Comparison of ENCODE assay signal across 10 cellular contexts in genomic region chr9:87592554-87593394, GRCh38.
A peak's percentile ranks its signal among the peaks of the same experiment; 100 is the strongest.
DNase-seq lines count a peak whose midpoint lies in the region; ATAC-seq, FAIRE-seq and TF ChIP-seq lines count a peak whose summit lies in the region.
"Had no signal": no experiment of that assay in that cellular context is flagged by ENCODE, and none has a peak within 500 bp of the region (broad histone marks: within the 10 kb centered on the region; RNA-seq: fewer than 3 reads in every experiment).

No MANE protein-coding gene starts in this region.

- H3K23me2 ChIP-seq in H1 (ENCODE audit: low read depth, low read length), result no peaks in the 10 kb centered on the region

- H2BK20ac ChIP-seq in H1 (ENCODE audit: low read length), result peak overlapping the region; percentile 52; the same call in 1 of the 2 replicates

- TF ChIP-seq CTCF in MCF 10A (IDR thresholded peaks at IDR 0.05; ENCODE audit: unreplicated experiment) (no peak), mammary epithelial cell (conservative IDR thresholded peaks at IDR 0.05 in 1 of 2, IDR thresholded peaks at IDR 0.05 in 1 of 2; ENCODE audit: extremely low read depth in 1 of 2, insufficient read depth in 1 of 2, low read depth in 1 of 2, low read length in 2 of 2) (no peak), H1 (IDR thresholded peaks at IDR 0.05; ENCODE audit: control extremely low read depth in 1 of 3, insufficient read depth in 1 of 3, low read depth in 1 of 3, low read length in 3 of 3) (no peak)

- intact Hi-C loops in MCF 10A (cut with micrococcal nuclease), result no loop called here
- intact Hi-C loops in mammary epithelial cell (cut with micrococcal nuclease), result no loop called here
- intact Hi-C loops in aorta (cut with DNase I), result no loop called here

- H3K27ac ChIP-seq in mammary epithelial cell (ENCODE audit: insufficient read depth, low read depth, low read length) (no peak overlapping the region), H1 (ENCODE audit: low read depth, low read length) (no peak overlapping the region), muscle layer of colon (ENCODE audit: low read depth, low read length) (peak overlapping the region; percentile 89), aorta (ENCODE audit: low read depth in 1 of 2, low read length in 2 of 2) (no peak overlapping the region)

- CTCF ChIA-PET in MCF 10A (lab: Yijun Ruan, JAX) (no interaction called here), mammary epithelial cell (lab: Charles Lee; ENCODE audit: low non-redundant PET) (no interaction called here), H1 (lab: Charles Lee; ENCODE audit: partially characterized antibody) (interaction anchor here (1.3 kb wide), 3 partner anchors 13 to 94 kb away, joined by 3 to 4 read pairs (median 3); no protein-coding TSS in a partner anchor)

- H2AFZ ChIP-seq in mammary epithelial cell (ENCODE audit: low read depth, low read length) (no peak overlapping the region), H1 (ENCODE audit: low read length) (no peak overlapping the region)

- in situ Hi-C loops in mammary epithelial cell (cut with MboI; ENCODE audit: low sequenced_read_pairs in 2 of 2), result no loop called here

- 0 out of 2 replicates have a peak overlapping the region, but pooled peaks have one; percentile 40 for H2AK5ac ChIP-seq in H1 (ENCODE audit: low read depth, low read length)

- no peak overlapping the region for H3K56ac ChIP-seq in H1 (replicated peaks; ENCODE audit: insufficient read length, low read depth, low read length)

- H3K9me3 ChIP-seq in mammary epithelial cell (replicated peaks; ENCODE audit: insufficient read depth, low read length) (no peaks in the 10 kb centered on the region), H1 (ENCODE audit: insufficient read depth in 2 of 2, low read depth in 1 of 2, low read length in 1 of 2) (no peaks in the 10 kb centered on the region), muscle layer of colon (ENCODE audit: low read length) (no peaks in the 10 kb centered on the region), aorta (ENCODE audit: control insufficient read depth, low read length) (no peaks in the 10 kb centered on the region)

- H4K5ac ChIP-seq in H1 (ENCODE audit: insufficient read length, low read depth, low read length), result no peak overlapping the region

- no peak for FAIRE-seq in H1 (lab: Jason Lieb, UNC)
- FAIRE-seq: TTC549 had no signal

- H3K4ac ChIP-seq in H1 (replicated peaks; ENCODE audit: insufficient read length, low read depth, low read length), result no peak overlapping the region

- 0 out of 2 replicates have a peak overlapping the region, but pooled peaks have one; percentile 12 for H2BK15ac ChIP-seq in H1 (ENCODE audit: low read length)

- no peaks in the 10 kb centered on the region for H3K36me3 Mint-ChIP-seq in MCF 10A (ENCODE audit: insufficient read depth, unreplicated experiment)
- H3K36me3 Mint-ChIP-seq: activated naive CD4-positive, alpha-beta T cell treated with anti-CD3 and anti-CD28 coated beads, Interleukin-2, amount 50 U/mL, for 24 hours had no signal

- DNase-seq in MCF 10A (ENCODE audit: unreplicated experiment), result peak; percentile 38
- DNase-seq in mammary epithelial cell, result no peak
- no peak for DNase-seq in H1 (ENCODE audit: low read depth in 1 of 2, low spot score in 2 of 2)
- DNase-seq in aorta, result peak; percentile 75 to 84
- DNase-seq in NCI-H526 (lab: John Stamatoyannopoulos, UW), result no peak
- no peak for DNase-seq in NCI-H2107 treated with DMSO at 0.1 percent for 48 hours (lab: John Stamatoyannopoulos, UW; ENCODE audit: unreplicated experiment)

- peak overlapping the region; percentile 45 for H3K4me3 Mint-ChIP-seq in MCF 10A (ENCODE audit: unreplicated experiment)
- H3K4me3 Mint-ChIP-seq: activated naive CD4-positive, alpha-beta T cell treated with anti-CD3 and anti-CD28 coated beads, Interleukin-2, amount 50 U/mL, for 24 hours had no signal

- H3K9ac ChIP-seq in mammary epithelial cell (ENCODE audit: insufficient read depth, low read length), result no peak overlapping the region
- H3K9ac ChIP-seq in H1 (replicated peaks in 1 of 4; ENCODE audit: extremely low read depth in 1 of 4, low read depth in 3 of 4, low read length in 3 of 4), result no peak overlapping the region
- H3K9ac ChIP-seq in muscle layer of colon (ENCODE audit: low read length), result no peak overlapping the region

- peak overlapping the region; percentile 84 for H2BK5ac ChIP-seq in H1 (ENCODE audit: low read depth, low read length)

- 76% methylated on average over 13 of the region's 15 CpGs for WGBS in mammary epithelial cell (ENCODE audit: low coverage, missing lambda C conversion rate)
- WGBS in H1 (ENCODE audit: extremely low coverage in 1 of 2, insufficient coverage in 1 of 2, insufficient read length in 1 of 2, insufficient replicate concordance in 2 of 2, low coverage in 1 of 2, low lambda C conversion rate in 2 of 2, missing lambda C conversion rate in 1 of 2), 2 experiments, result 82% methylated on average over 15 of the region's 15 CpGs; no CpG with 5 or more reads in 1 of the 2 experiments
- WGBS in aorta, 2 donors, result 10 to 13% methylated on average over 15 of the region's 15 CpGs

- no TSS peak for BruUV-seq in MCF 10A (replicated peaks; lab: Mats Ljungman, UMichigan)
- no TSS peak for BruUV-seq in mammary epithelial cell (replicated peaks; lab: Mats Ljungman, UMichigan)

- no peaks in the 10 kb centered on the region for H3K27me3 ChIP-seq in mammary epithelial cell (ENCODE audit: insufficient read depth, low read length)
- no peaks in the 10 kb centered on the region for H3K27me3 ChIP-seq in H1 (replicated peaks in 1 of 4; ENCODE audit: control insufficient read depth in 3 of 4, extremely low read depth in 1 of 4, insufficient read depth in 3 of 4, low read length in 3 of 4)
- H3K27me3 ChIP-seq in muscle layer of colon (ENCODE audit: control insufficient read depth in 1 of 2, insufficient read depth in 2 of 2, low read length in 2 of 2), result no peaks in the 10 kb centered on the region
- H3K27me3 ChIP-seq in aorta (ENCODE audit: control insufficient read depth in 1 of 2, insufficient read depth in 2 of 2, low read length in 1 of 2), result no peaks in the 10 kb centered on the region

- H3K79me1 ChIP-seq in H1 (ENCODE audit: low read depth, low read length), result peaks cover 13% of the 10 kb centered on the region

- peak overlapping the region; percentile 64 for H3K27ac Mint-ChIP-seq in MCF 10A (ENCODE audit: low read depth, unreplicated experiment)
- H3K27ac Mint-ChIP-seq: activated naive CD4-positive, alpha-beta T cell treated with anti-CD3 and anti-CD28 coated beads, Interleukin-2, amount 50 U/mL, for 24 hours had no signal

- H3K79me2 ChIP-seq in mammary epithelial cell (ENCODE audit: insufficient read depth, low read length), result no peaks in the 10 kb centered on the region
- H3K79me2 ChIP-seq in H1 (ENCODE audit: control insufficient read depth in 1 of 2, insufficient read depth in 2 of 2, low read length in 2 of 2), result peaks cover 0 to 62% of the 10 kb centered on the region in 2 experiments; a peak in 3 of 4 replicates

- H3K27me3 Mint-ChIP-seq in MCF 10A (ENCODE audit: insufficient read depth, unreplicated experiment), result no peaks in the 10 kb centered on the region

- no peak overlapping the region for H4K91ac ChIP-seq in H1 (replicated peaks; ENCODE audit: insufficient read length, low read length)

- H4K8ac ChIP-seq in H1 (ENCODE audit: extremely low read depth, insufficient read depth, low read length), result no peak overlapping the region

- H4K20me1 ChIP-seq in mammary epithelial cell (ENCODE audit: insufficient read depth, low read length), result no peaks in the 10 kb centered on the region
- peaks cover 8 to 19% of the 10 kb centered on the region in 2 experiments for H4K20me1 ChIP-seq in H1 (replicated peaks in 1 of 2; ENCODE audit: control insufficient read depth in 1 of 2, insufficient read depth in 2 of 2, low read length in 2 of 2)

- ATAC-seq in aorta (ENCODE audit: low FRiP score) (peak; percentile 78), GM18517 (IDR thresholded peaks at IDR 0.05; ENCODE audit: unreplicated experiment) (no peak)

- H3K4me1 Mint-ChIP-seq in MCF 10A (ENCODE audit: insufficient read depth, unreplicated experiment), result peaks cover 9% of the 10 kb centered on the region
- H3K4me1 Mint-ChIP-seq: activated naive CD4-positive, alpha-beta T cell treated with anti-CD3 and anti-CD28 coated beads, Interleukin-2, amount 50 U/mL, for 24 hours had no signal

- dilution Hi-C loops in mammary epithelial cell (cut with HindIII; ENCODE audit: low sequenced_read_pairs), result loop anchor here (5.0 kb wide), 1 partner anchor 35 kb away; no protein-coding TSS in a partner anchor

- H3K23ac ChIP-seq in H1 (ENCODE audit: insufficient read length), result no peak overlapping the region

- H3K9me3 Mint-ChIP-seq in MCF 10A (ENCODE audit: unreplicated experiment), result no peaks in the 10 kb centered on the region
- H3K9me3 Mint-ChIP-seq: activated naive CD4-positive, alpha-beta T cell treated with anti-CD3 and anti-CD28 coated beads, Interleukin-2, amount 50 U/mL, for 24 hours had no signal

- POLR2A ChIA-PET in MCF 10A (lab: Yijun Ruan, JAX) (no interaction called here), H1 (lab: Charles Lee; ENCODE audit: partially characterized antibody) (interaction anchor here (0.9 kb wide), 1 partner anchor 11 kb away, joined by 6 read pairs; no protein-coding TSS in a partner anchor)

- H3K4me2 ChIP-seq in mammary epithelial cell (ENCODE audit: insufficient read depth, low read depth, low read length) (no peak overlapping the region), H1 (ENCODE audit: insufficient read depth in 1 of 2, low read depth in 2 of 2, low read length in 2 of 2) (peak overlapping the region in 1 of 2 experiments; percentile 5; a peak in 2 of 4 replicates)

- TF ChIP-seq EP300 in H1 (IDR thresholded peaks at IDR 0.05; ENCODE audit: borderline replicate concordance in 1 of 2, low read depth in 2 of 2, low read length in 2 of 2), result no peak

- no peaks in the 10 kb centered on the region for H3K36me3 ChIP-seq in mammary epithelial cell (ENCODE audit: insufficient read depth, low read length)
- H3K36me3 ChIP-seq in H1 (ENCODE audit: control insufficient read depth in 2 of 4, insufficient read depth in 4 of 4, low read length in 3 of 4), result no peaks in the 10 kb centered on the region
- H3K36me3 ChIP-seq in muscle layer of colon (ENCODE audit: insufficient read depth, low read length), result no peaks in the 10 kb centered on the region
- H3K36me3 ChIP-seq in aorta (ENCODE audit: control insufficient read depth in 1 of 2, insufficient read depth in 2 of 2, low read length in 1 of 2), result no peaks in the 10 kb centered on the region

- H2BK120ac ChIP-seq in H1 (replicated peaks; ENCODE audit: low read depth, low read length), result no peak overlapping the region

- peak overlapping the region; percentile 62; the same call in 1 of the 2 replicates for H3K18ac ChIP-seq in H1 (ENCODE audit: extremely low read depth, low read length)

- H3K4me3 ChIP-seq in mammary epithelial cell (replicated peaks in 1 of 3; ENCODE audit: insufficient read depth in 1 of 3, low read depth in 2 of 3, low read length in 3 of 3) (no peak overlapping the region), H1 (ENCODE audit: extremely low read depth in 1 of 4, insufficient read depth in 2 of 4, low read depth in 3 of 4, low read length in 4 of 4) (no peak overlapping the region), muscle layer of colon (ENCODE audit: low read depth in 1 of 2, low read length in 2 of 2) (peak overlapping the region in 1 of 2 donors; percentile 46), aorta (ENCODE audit: low read length in 2 of 2) (no peak overlapping the region)

- no peak for TF ChIP-seq POLR2A in H1 (IDR thresholded peaks at IDR 0.05; ENCODE audit: control extremely low read depth in 1 of 2, low read depth in 2 of 2, low read length in 2 of 2)

- no peak overlapping the region for H3K14ac ChIP-seq in H1 (ENCODE audit: insufficient read length)

- no peak for TF ChIP-seq RAD21 in H1 (IDR thresholded peaks at IDR 0.05 in 1 of 2, conservative IDR thresholded peaks at IDR 0.05 in 1 of 2; ENCODE audit: low read depth in 2 of 2, low read length in 2 of 2)

- no peaks in the 10 kb centered on the region for H3K4me1 ChIP-seq in mammary epithelial cell (ENCODE audit: insufficient read depth, low read length)
- H3K4me1 ChIP-seq in H1 (replicated peaks in 1 of 4; ENCODE audit: control insufficient read depth in 3 of 4, insufficient read depth in 4 of 4, low read length in 3 of 4), result peaks cover 2 to 20% (median 8%) of the 10 kb centered on the region in 4 experiments; a peak in 6 of 7 replicates
- peaks cover 58% of the 10 kb centered on the region for H3K4me1 ChIP-seq in muscle layer of colon (ENCODE audit: insufficient read depth, low read length)
- H3K4me1 ChIP-seq in aorta (ENCODE audit: control insufficient read depth in 1 of 2, insufficient read depth in 2 of 2, low read length in 2 of 2), result no peaks in the 10 kb centered on the region

- peak overlapping the region; percentile 60; the same call in 1 of the 2 replicates for H2BK12ac ChIP-seq in H1 (ENCODE audit: low read depth, low read length)

Comparison
In these comparisons a context has a peak if more than half of its experiments do, and no peak if none do; other contexts are left out.
1. DNase-seq: peak in MCF 10A (single experiment) and aorta (2 of 2); none in mammary epithelial cell (single experiment), H1 (0 of 2), NCI-H526 (0 of 2) and NCI-H2107 treated with DMSO at 0.1 percent for 48 hours (single experiment).